In genomic region chr3:29212789-29213433, GRCh38 we compare ENCODE assay signal across 16 cellular contexts.
DNase-seq lines count a peak whose midpoint lies in the region; ATAC-seq and TF ChIP-seq lines count a peak whose summit lies in the region.
"Had no signal": no experiment of that assay in that cellular context is flagged by ENCODE, and none has a peak within 500 bp of the region (broad histone marks: within the 10 kb centered on the region; RNA-seq: fewer than 3 reads in every experiment).

No MANE protein-coding gene starts in this region.

- H3K36me3 Mint-ChIP-seq in activated CD8-positive, alpha-beta T cell treated with anti-CD3 and anti-CD28 coated beads, Interleukin-2, amount 10 ng/mL, durations not matched to agents 7 days and 5 days (ENCODE audit: low read depth), result peaks cover 2% of the 10 kb centered on the region
- H3K36me3 Mint-ChIP-seq: CD8-positive, alpha-beta T cell had no signal

- TF ChIP-seq CTCF in Loucy (conservative IDR thresholded peaks at IDR 0.05; ENCODE audit: low read length) (no peak), hepatocyte (IDR thresholded peaks at IDR 0.05; ENCODE audit: poor library complexity) (no peak), tibial nerve (IDR thresholded peaks at IDR 0.05) (no peak), right lobe of liver (IDR thresholded peaks at IDR 0.05) (no peak)

- no peaks in the 10 kb centered on the region for H3K9me3 Mint-ChIP-seq in activated CD8-positive, alpha-beta T cell treated with anti-CD3 and anti-CD28 coated beads, Interleukin-2, amount 10 ng/mL, durations not matched to agents 7 days and 5 days (ENCODE audit: insufficient read depth)
- H3K9me3 Mint-ChIP-seq: CD8-positive, alpha-beta T cell had no signal

- DNase-seq in activated CD4-positive, CD25-positive, alpha-beta regulatory T cell (lab: John Stamatoyannopoulos, UW), result no peak
- no peak for DNase-seq in activated CD8-positive, alpha-beta T cell treated with anti-CD3 and anti-CD28 coated beads, Interleukin-2, amount 10 ng/mL, durations not matched to agents 7 days and 5 days
- DNase-seq in left colon, result no peak
- DNase-seq in hepatocyte (ENCODE audit: low spot score), result no peak
- DNase-seq in tibial nerve (ENCODE audit: low spot score in 2 of 2), result no peak
- no peak for DNase-seq in right lobe of liver
- DNase-seq: 8988T; CD8-positive, alpha-beta T cell; GDM1; NCI-H187; NCI-H446 treated with DMSO at 0.1 percent for 48 hours; NCI-H748 treated with DMSO at 0.1 percent for 48 hours; PC-9 had no signal

- CTCF ChIA-PET in activated CD8-positive, alpha-beta T cell treated with anti-CD3 and anti-CD28 coated beads, Interleukin-2, amount 10 ng/mL, durations not matched to agents 7 days and 5 days (lab: Charles Lee), result no interaction called here

- POLR2A ChIA-PET in activated CD8-positive, alpha-beta T cell treated with anti-CD3 and anti-CD28 coated beads, Interleukin-2, amount 10 ng/mL, durations not matched to agents 7 days and 5 days (lab: Charles Lee), result interaction anchor here (0.6 kb wide), 1 partner anchor 237 kb away, joined by 5 read pairs; no protein-coding TSS in a partner anchor

- H3K27me3 Mint-ChIP-seq in activated CD8-positive, alpha-beta T cell treated with anti-CD3 and anti-CD28 coated beads, Interleukin-2, amount 10 ng/mL, durations not matched to agents 7 days and 5 days (ENCODE audit: low read depth), result no peaks in the 10 kb centered on the region

- no peaks in the 10 kb centered on the region for H4K20me1 ChIP-seq in Loucy (ENCODE audit: insufficient read depth, low read length, poor library complexity, severe bottlenecking)
- no peaks in the 10 kb centered on the region for H4K20me1 ChIP-seq in hepatocyte (ENCODE audit: insufficient read depth, poor library complexity, severe bottlenecking)

- H3K4me3 ChIP-seq in Loucy (ENCODE audit: low read length, poor library complexity, severe bottlenecking) (no peak overlapping the region), hepatocyte (no peak overlapping the region), tibial nerve (no peak overlapping the region), right lobe of liver (no peak overlapping the region)
- H3K4me3 ChIP-seq: HAP-1, PC-9 had no signal

- TF ChIP-seq EP300 in tibial nerve (IDR thresholded peaks at IDR 0.05), result no peak

- H3K4me1 Mint-ChIP-seq in activated CD8-positive, alpha-beta T cell treated with anti-CD3 and anti-CD28 coated beads, Interleukin-2, amount 10 ng/mL, durations not matched to agents 7 days and 5 days (ENCODE audit: low read depth), result peaks cover 5% of the 10 kb centered on the region

- no peak overlapping the region for H3K4me3 Mint-ChIP-seq in activated CD8-positive, alpha-beta T cell treated with anti-CD3 and anti-CD28 coated beads, Interleukin-2, amount 10 ng/mL, durations not matched to agents 7 days and 5 days
- H3K4me3 Mint-ChIP-seq: CD8-positive, alpha-beta T cell had no signal

- H3K79me2 ChIP-seq in Loucy (ENCODE audit: insufficient read depth, low read length), result no peaks in the 10 kb centered on the region
- H3K79me2 ChIP-seq in hepatocyte, result no peaks in the 10 kb centered on the region

- H2AFZ ChIP-seq in Loucy (ENCODE audit: low read length) (0 out of 2 replicates have a peak overlapping the region, but pooled peaks have one; percentile 35), hepatocyte (no peak overlapping the region)
- H2AFZ ChIP-seq: PC-9 had no signal

- no peaks in the 10 kb centered on the region for H3F3A ChIP-seq in Loucy (ENCODE audit: low read depth)

- ATAC-seq in activated CD4-positive, CD25-positive, alpha-beta regulatory T cell treated with anti-CD3 and anti-CD28 coated beads, Interleukin-2, amount 50 U/mL, for 24 hours, result peak; percentile 76 to 80
- ATAC-seq in activated CD8-positive, alpha-beta T cell treated with anti-CD3 and anti-CD28 coated beads, Interleukin-2, amount 10 ng/mL, durations not matched to agents 7 days and 5 days, result no peak
- peak; percentile 41 for ATAC-seq in left colon
- no peak for ATAC-seq in right lobe of liver
- ATAC-seq: CD8-positive, alpha-beta T cell had no signal

- H3K4me1 ChIP-seq in Loucy (ENCODE audit: insufficient read depth, low read length, poor library complexity, severe bottlenecking) (no peaks in the 10 kb centered on the region), hepatocyte (ENCODE audit: insufficient read depth) (no peaks in the 10 kb centered on the region), tibial nerve (no peaks in the 10 kb centered on the region), right lobe of liver (no peaks in the 10 kb centered on the region)
- H3K4me1 ChIP-seq: HAP-1 had no signal

- no peaks in the 10 kb centered on the region for H3K27me3 ChIP-seq in Loucy (ENCODE audit: insufficient read depth, low read length, poor library complexity, severe bottlenecking)
- H3K27me3 ChIP-seq in hepatocyte, result no peaks in the 10 kb centered on the region
- H3K27me3 ChIP-seq in tibial nerve, result no peaks in the 10 kb centered on the region
- no peaks in the 10 kb centered on the region for H3K27me3 ChIP-seq in right lobe of liver

- H3K36me3 ChIP-seq in Loucy (ENCODE audit: insufficient read depth, low read length) (no peaks in the 10 kb centered on the region), hepatocyte (replicated peaks; ENCODE audit: insufficient read depth, low read depth) (no peaks in the 10 kb centered on the region), tibial nerve (no peaks in the 10 kb centered on the region), right lobe of liver (no peaks in the 10 kb centered on the region)
- H3K36me3 ChIP-seq: HAP-1 had no signal

- H3K4me2 ChIP-seq in Loucy (ENCODE audit: low read depth, low read length, poor library complexity, severe bottlenecking) (no peak overlapping the region), hepatocyte (no peak overlapping the region)
- H3K4me2 ChIP-seq: PC-9 had no signal

- TF ChIP-seq POLR2A in tibial nerve (IDR thresholded peaks at IDR 0.05) (no peak), right lobe of liver (IDR thresholded peaks at IDR 0.05) (no peak)

- peak overlapping the region; percentile 47 for H3K27ac Mint-ChIP-seq in activated CD8-positive, alpha-beta T cell treated with anti-CD3 and anti-CD28 coated beads, Interleukin-2, amount 10 ng/mL, durations not matched to agents 7 days and 5 days
- H3K27ac Mint-ChIP-seq: CD8-positive, alpha-beta T cell had no signal

- H3K9me3 ChIP-seq in Loucy (ENCODE audit: insufficient read depth, low read depth, low read length) (no peaks in the 10 kb centered on the region), hepatocyte (ENCODE audit: low read depth) (no peaks in the 10 kb centered on the region), tibial nerve (no peaks in the 10 kb centered on the region), right lobe of liver (no peaks in the 10 kb centered on the region)
- H3K9me3 ChIP-seq: HAP-1 had no signal

- no peak overlapping the region for H3K9ac ChIP-seq in Loucy (ENCODE audit: low read depth, low read length, poor library complexity, severe bottlenecking)

- intact Hi-C loops in left colon (cut with DNase I, micrococcal nuclease) (no loop called here), right lobe of liver (cut with DNase I) (no loop called here)

- 80% methylated on average over 2 of the region's 2 CpGs for WGBS in hepatocyte (ENCODE audit: low lambda C conversion rate, missing lambda C conversion rate)
- 67 to 71% methylated on average over 2 of the region's 2 CpGs for whole genome bisulfite sequencing in tibial nerve, 2 donors
- WGBS in right lobe of liver (ENCODE audit: insufficient coverage, low coverage, low lambda C conversion rate, missing lambda C conversion rate), result 73% methylated on average over 2 of the region's 2 CpGs

- H3K9me2 ChIP-seq in Loucy (replicated peaks; ENCODE audit: low read depth, low read length) (no peaks in the 10 kb centered on the region), hepatocyte (replicated peaks; ENCODE audit: insufficient read depth) (no peaks in the 10 kb centered on the region)

- H3K27ac ChIP-seq in hepatocyte, result no peak overlapping the region
- H3K27ac ChIP-seq in tibial nerve, result no peak overlapping the region
- H3K27ac ChIP-seq in right lobe of liver, result no peak overlapping the region
- H3K27ac ChIP-seq: PC-9 had no signal

Comparison
In these comparisons a context has a peak if more than half of its experiments do, and no peak if none do; other contexts are left out.
1. ATAC-seq: peak in activated CD4-positive, CD25-positive, alpha-beta regulatory T cell treated with anti-CD3 and anti-CD28 coated beads, Interleukin-2, amount 50 U/mL, for 24 hours (2 of 2) and left colon (single experiment); none in activated CD8-positive, alpha-beta T cell treated with anti-CD3 and anti-CD28 coated beads, Interleukin-2, amount 10 ng/mL, durations not matched to agents 7 days and 5 days (single experiment) and right lobe of liver (0 of 4).